Comparison of ENCODE assay signal across 14 cellular contexts in genomic region chr10:110647136-110647430, GRCh38.
"Had no signal": no experiment of that assay in that cellular context is flagged by ENCODE, and none has a peak within 500 bp of the region (broad histone marks: within the 10 kb centered on the region; RNA-seq: fewer than 3 reads in every experiment).

No MANE protein-coding gene starts in this region.

- H3K4me3 Mint-ChIP-seq: activated CD4-positive, alpha-beta memory T cell treated with anti-CD3 and anti-CD28 coated beads, Interleukin-2, amount 10 ng/mL, durations not matched to agents 7 days and 5 days; activated CD4-positive, alpha-beta T cell treated with anti-CD3 and anti-CD28 coated beads for 36 hours; activated naive CD4-positive, alpha-beta T cell treated with anti-CD3 and anti-CD28 coated beads, Interleukin-2, amount 50 U/mL, for 24 hours; activated T-cell treated with anti-CD3 and anti-CD28 coated beads, Interleukin-2, amount 50 U/mL, for 24 hours; stimulated activated naive CD8-positive, alpha-beta T cell treated with anti-CD3 and anti-CD28 coated beads, Interleukin-15, amount 100 ng/mL, for 72 hours had no signal

- H3K27ac ChIP-seq: adrenal gland, cardiac muscle cell, prostate gland, spleen had no signal

- H3K27me3 ChIP-seq: cardiac muscle cell had no signal

- H3K36me3 Mint-ChIP-seq: activated naive CD4-positive, alpha-beta T cell treated with anti-CD3 and anti-CD28 coated beads, Interleukin-2, amount 50 U/mL, for 24 hours; type B pancreatic cell had no signal

- H3K27ac Mint-ChIP-seq: activated CD4-positive, alpha-beta memory T cell treated with anti-CD3 and anti-CD28 coated beads, Interleukin-2, amount 10 ng/mL, durations not matched to agents 7 days and 5 days; activated CD4-positive, alpha-beta T cell treated with anti-CD3 and anti-CD28 coated beads for 36 hours; activated naive CD4-positive, alpha-beta T cell treated with anti-CD3 and anti-CD28 coated beads, Interleukin-2, amount 50 U/mL, for 24 hours; activated T-cell treated with anti-CD3 and anti-CD28 coated beads, Interleukin-2, amount 50 U/mL, for 24 hours; nephron progenitor cell; stimulated activated naive CD8-positive, alpha-beta T cell treated with anti-CD3 and anti-CD28 coated beads, Interleukin-15, amount 100 ng/mL, for 72 hours; type B pancreatic cell had no signal

- H3K4me1 ChIP-seq: prostate gland had no signal

- H3K4me3 ChIP-seq: adrenal gland, prostate gland, spleen had no signal

- H3K9me3 ChIP-seq: adrenal gland, prostate gland, spleen had no signal

- DNase-seq: activated CD4-positive, alpha-beta memory T cell treated with anti-CD3 and anti-CD28 coated beads, Interleukin-2, amount 10 ng/mL, durations not matched to agents 7 days and 5 days; activated CD4-positive, alpha-beta T cell treated with anti-CD3 and anti-CD28 coated beads for 36 hours; activated effector memory CD4-positive, alpha-beta T cell treated with Interleukin-2 at 50 U/mL for 16 hours; activated T-cell treated with anti-CD3 and anti-CD28 coated beads, Interleukin-2, amount 50 U/mL, for 24 hours; adrenal gland; foreskin fibroblast; nephron progenitor cell; occipital lobe; spleen; stimulated activated naive CD8-positive, alpha-beta T cell treated with anti-CD3 and anti-CD28 coated beads, Interleukin-15, amount 100 ng/mL, for 72 hours had no signal

- H3K9me3 Mint-ChIP-seq: activated CD4-positive, alpha-beta memory T cell treated with anti-CD3 and anti-CD28 coated beads, Interleukin-2, amount 10 ng/mL, durations not matched to agents 7 days and 5 days; activated naive CD4-positive, alpha-beta T cell treated with anti-CD3 and anti-CD28 coated beads, Interleukin-2, amount 50 U/mL, for 24 hours; activated T-cell treated with anti-CD3 and anti-CD28 coated beads, Interleukin-2, amount 50 U/mL, for 24 hours; nephron progenitor cell; stimulated activated naive CD8-positive, alpha-beta T cell treated with anti-CD3 and anti-CD28 coated beads, Interleukin-15, amount 100 ng/mL, for 72 hours; type B pancreatic cell had no signal

- H3K36me3 ChIP-seq: adrenal gland, cardiac muscle cell, prostate gland, spleen had no signal
